In genomic region chr17:1736348-1737281, GRCh38 we compare ENCODE assay signal across 1 cellular context.
TF ChIP-seq lines count a peak whose summit lies in the region.

No MANE protein-coding gene starts in this region.

TF ChIP-seq in A549, 52 proteins besides CTCF, POLR2A, EP300 and RAD21:
- TF ChIP-seq CEBPB (IDR thresholded peaks at IDR 0.05) (peak in 1 of 2 experiments; percentile 5; a peak in 1 of 4 replicates), PBX3 (IDR thresholded peaks at IDR 0.05) (no peak), ZNF302 (CRISPR knock-in tag; IDR thresholded peaks at IDR 0.05) (no peak), E2F6 (IDR thresholded peaks at IDR 0.05; ENCODE audit: borderline replicate concordance, low read depth) (no peak), KDM1A (IDR thresholded peaks at IDR 0.05; ENCODE audit: low read depth) (peak; percentile 70; the same call in 1 of the 2 replicates), MAX (IDR thresholded peaks at IDR 0.05) (peak; percentile 65)
